ENCODE assay signal across 1 cellular context in the genomic region with DNA sequence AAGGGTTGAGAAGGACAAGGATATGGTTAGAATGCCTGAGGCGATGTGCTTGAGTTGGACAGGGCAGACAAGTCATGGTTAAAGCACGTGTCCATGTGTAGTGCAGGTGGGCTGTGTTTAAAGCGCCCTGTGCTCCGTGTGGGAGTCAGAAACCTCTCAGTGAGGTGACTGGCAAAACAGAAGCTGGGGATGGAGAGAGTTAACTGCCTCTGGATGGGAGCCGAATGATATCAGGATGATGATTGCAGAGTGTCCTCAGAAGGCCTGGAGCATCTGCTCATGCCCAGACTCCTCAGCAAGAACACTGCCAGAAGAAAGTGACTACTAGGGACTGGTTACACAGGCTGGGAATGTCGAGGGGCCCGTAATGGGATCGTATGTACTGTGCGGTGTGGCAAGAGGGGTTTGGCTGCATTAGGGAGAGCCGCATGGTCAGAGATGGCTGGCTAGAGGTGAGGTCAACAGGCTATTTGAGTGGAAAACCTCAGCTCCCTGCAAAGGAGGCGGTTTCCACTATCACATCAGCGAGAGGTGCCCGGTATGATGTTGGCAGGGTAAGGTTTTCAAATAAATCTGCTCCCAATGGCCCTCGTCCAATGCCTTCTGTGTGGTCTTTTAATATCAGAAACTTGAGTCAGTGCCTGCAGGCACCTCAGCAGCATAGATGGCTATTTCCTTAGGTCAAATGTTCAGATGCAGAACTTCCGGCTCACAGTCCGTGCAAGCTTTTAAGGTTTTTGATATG.
TF ChIP-seq lines count a peak whose summit lies in the region.

No MANE protein-coding gene starts in this region.

TF ChIP-seq in GM23338, 12 proteins besides CTCF, POLR2A, EP300 and RAD21 (continued from another document):
- TF ChIP-seq, protein P1, sequence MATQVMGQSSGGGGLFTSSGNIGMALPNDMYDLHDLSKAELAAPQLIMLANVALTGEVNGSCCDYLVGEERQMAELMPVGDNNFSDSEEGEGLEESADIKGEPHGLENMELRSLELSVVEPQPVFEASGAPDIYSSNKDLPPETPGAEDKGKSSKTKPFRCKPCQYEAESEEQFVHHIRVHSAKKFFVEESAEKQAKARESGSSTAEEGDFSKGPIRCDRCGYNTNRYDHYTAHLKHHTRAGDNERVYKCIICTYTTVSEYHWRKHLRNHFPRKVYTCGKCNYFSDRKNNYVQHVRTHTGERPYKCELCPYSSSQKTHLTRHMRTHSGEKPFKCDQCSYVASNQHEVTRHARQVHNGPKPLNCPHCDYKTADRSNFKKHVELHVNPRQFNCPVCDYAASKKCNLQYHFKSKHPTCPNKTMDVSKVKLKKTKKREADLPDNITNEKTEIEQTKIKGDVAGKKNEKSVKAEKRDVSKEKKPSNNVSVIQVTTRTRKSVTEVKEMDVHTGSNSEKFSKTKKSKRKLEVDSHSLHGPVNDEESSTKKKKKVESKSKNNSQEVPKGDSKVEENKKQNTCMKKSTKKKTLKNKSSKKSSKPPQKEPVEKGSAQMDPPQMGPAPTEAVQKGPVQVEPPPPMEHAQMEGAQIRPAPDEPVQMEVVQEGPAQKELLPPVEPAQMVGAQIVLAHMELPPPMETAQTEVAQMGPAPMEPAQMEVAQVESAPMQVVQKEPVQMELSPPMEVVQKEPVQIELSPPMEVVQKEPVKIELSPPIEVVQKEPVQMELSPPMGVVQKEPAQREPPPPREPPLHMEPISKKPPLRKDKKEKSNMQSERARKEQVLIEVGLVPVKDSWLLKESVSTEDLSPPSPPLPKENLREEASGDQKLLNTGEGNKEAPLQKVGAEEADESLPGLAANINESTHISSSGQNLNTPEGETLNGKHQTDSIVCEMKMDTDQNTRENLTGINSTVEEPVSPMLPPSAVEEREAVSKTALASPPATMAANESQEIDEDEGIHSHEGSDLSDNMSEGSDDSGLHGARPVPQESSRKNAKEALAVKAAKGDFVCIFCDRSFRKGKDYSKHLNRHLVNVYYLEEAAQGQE (IDR thresholded peaks at IDR 0.05; ENCODE audit: unreplicated experiment), result no peak
- TF ChIP-seq NANOG (IDR thresholded peaks at IDR 0.05; ENCODE audit: borderline replicate concordance) (no peak), POLR2AphosphoS5 (IDR thresholded peaks at IDR 0.05; ENCODE audit: low read depth) (no peak), EZH2 (IDR thresholded peaks at IDR 0.05; ENCODE audit: low read depth, unreplicated experiment) (no peak), JUNB (IDR thresholded peaks at IDR 0.05; ENCODE audit: unreplicated experiment) (no peak), STAT1 (IDR thresholded peaks at IDR 0.05; ENCODE audit: unreplicated experiment) (no peak), ZNF462 (CRISPR knock-in tag; IDR thresholded peaks at IDR 0.05) (no peak), ZNF114 (CRISPR knock-in tag; IDR thresholded peaks at IDR 0.05) (no peak)
- TF ChIP-seq, protein P2, sequence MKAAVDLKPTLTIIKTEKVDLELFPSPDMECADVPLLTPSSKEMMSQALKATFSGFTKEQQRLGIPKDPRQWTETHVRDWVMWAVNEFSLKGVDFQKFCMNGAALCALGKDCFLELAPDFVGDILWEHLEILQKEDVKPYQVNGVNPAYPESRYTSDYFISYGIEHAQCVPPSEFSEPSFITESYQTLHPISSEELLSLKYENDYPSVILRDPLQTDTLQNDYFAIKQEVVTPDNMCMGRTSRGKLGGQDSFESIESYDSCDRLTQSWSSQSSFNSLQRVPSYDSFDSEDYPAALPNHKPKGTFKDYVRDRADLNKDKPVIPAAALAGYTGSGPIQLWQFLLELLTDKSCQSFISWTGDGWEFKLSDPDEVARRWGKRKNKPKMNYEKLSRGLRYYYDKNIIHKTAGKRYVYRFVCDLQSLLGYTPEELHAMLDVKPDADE (IDR thresholded peaks at IDR 0.05), result no peak
